In genomic region chr14:37122288-37122687, GRCh38 we compare ENCODE assay signal across 11 cellular contexts. TPM values are rescaled to one million over a fixed set of nuclear protein-coding genes. Genes with fewer than 3 reads are reported as not detected.
A peak's percentile ranks its signal among the peaks of the same experiment; 100 is the strongest.
DNase-seq lines count a peak whose midpoint lies in the region; ATAC-seq and TF ChIP-seq lines count a peak whose summit lies in the region.
"Had no signal": no experiment of that assay in that cellular context is flagged by ENCODE, and none has a peak within 500 bp of the region (broad histone marks: within the 10 kb centered on the region; RNA-seq: fewer than 3 reads in every experiment).

No MANE protein-coding gene starts in this region.

- no peaks in the 10 kb centered on the region for H3K4me1 ChIP-seq in heart left ventricle

- H3K9me3 ChIP-seq in heart left ventricle, result peaks cover 0 to 13% (median 0%) of the 10 kb centered on the region in 12 donors

- no peak for TF ChIP-seq POLR2A in heart left ventricle (IDR thresholded peaks at IDR 0.05)

- intact Hi-C loops in heart left ventricle (cut with DNase I), result no loop called here

- TF ChIP-seq CTCF in omental fat pad (IDR thresholded peaks at IDR 0.05), result no peak
- TF ChIP-seq CTCF in heart left ventricle (IDR thresholded peaks at IDR 0.05), result no peak

- peaks cover 0 to 3% (median 0%) of the 10 kb centered on the region in 9 donors for H3K27me3 ChIP-seq in heart left ventricle

- no peak overlapping the region for H3K4me3 ChIP-seq in heart left ventricle

- H3K36me3 ChIP-seq in heart left ventricle, result no peaks in the 10 kb centered on the region

- DNase-seq in EH (ENCODE audit: low read depth) (peak; percentile 75), NCI-H69 (lab: John Stamatoyannopoulos, UW) (peak; percentile 77), omental fat pad (ENCODE audit: low spot score) (no peak), SKM-1 (lab: John Stamatoyannopoulos, UW; ENCODE audit: unreplicated experiment) (no peak), heart left ventricle (no peak)
- DNase-seq: NCI-H2171 treated with DMSO at 0.1 percent for 48 hours had no signal

- WGBS in heart left ventricle, 4 donors, result 75 to 84% (median 82%) methylated on average over 3 of the region's 3 CpGs

- no peak overlapping the region for H3K27ac ChIP-seq in heart left ventricle
- H3K27ac ChIP-seq: VCaP had no signal

- peak; percentile 99 for ATAC-seq in esophagus mucosa
- peak; percentile 88 for ATAC-seq in omental fat pad (ENCODE audit: low FRiP score)
- no peak for ATAC-seq in HG03457 (IDR thresholded peaks at IDR 0.05; ENCODE audit: unreplicated experiment)
- ATAC-seq in heart left ventricle, result no peak
- ATAC-seq in GM21619 (IDR thresholded peaks at IDR 0.05; ENCODE audit: unreplicated experiment), result no peak
- ATAC-seq: Right ventricle myocardium inferior had no signal

RNA-seq across cellular contexts. Expression of gene SLC25A21, which starts 50.1 kb away (rescaled TPM):
- total RNA-seq in esophagus mucosa (0.80 TPM), omental fat pad (1 to 10 TPM in 1 of 4 donors, under 1 TPM in 1, not detected in 2; 0.38 to 1.4 TPM), heart left ventricle (1 to 10 TPM in 2 of 9 donors, under 1 TPM in 6, not detected in 1; 0.12 to 1.6 (median 0.24) TPM)
- under 1 TPM; 0.23 to 0.24 TPM for polyA plus RNA-seq in heart left ventricle

Comparison
In these comparisons a context has a peak if more than half of its experiments do, and no peak if none do; other contexts are left out.
1. DNase-seq: peak in EH (single experiment) and NCI-H69 (single experiment); none in omental fat pad (single experiment), SKM-1 (single experiment) and heart left ventricle (0 of 5).
2. ATAC-seq: peak in esophagus mucosa (single experiment) and omental fat pad (single experiment); none in HG03457 (single experiment), heart left ventricle (0 of 4) and GM21619 (single experiment).